In the genomic region with DNA sequence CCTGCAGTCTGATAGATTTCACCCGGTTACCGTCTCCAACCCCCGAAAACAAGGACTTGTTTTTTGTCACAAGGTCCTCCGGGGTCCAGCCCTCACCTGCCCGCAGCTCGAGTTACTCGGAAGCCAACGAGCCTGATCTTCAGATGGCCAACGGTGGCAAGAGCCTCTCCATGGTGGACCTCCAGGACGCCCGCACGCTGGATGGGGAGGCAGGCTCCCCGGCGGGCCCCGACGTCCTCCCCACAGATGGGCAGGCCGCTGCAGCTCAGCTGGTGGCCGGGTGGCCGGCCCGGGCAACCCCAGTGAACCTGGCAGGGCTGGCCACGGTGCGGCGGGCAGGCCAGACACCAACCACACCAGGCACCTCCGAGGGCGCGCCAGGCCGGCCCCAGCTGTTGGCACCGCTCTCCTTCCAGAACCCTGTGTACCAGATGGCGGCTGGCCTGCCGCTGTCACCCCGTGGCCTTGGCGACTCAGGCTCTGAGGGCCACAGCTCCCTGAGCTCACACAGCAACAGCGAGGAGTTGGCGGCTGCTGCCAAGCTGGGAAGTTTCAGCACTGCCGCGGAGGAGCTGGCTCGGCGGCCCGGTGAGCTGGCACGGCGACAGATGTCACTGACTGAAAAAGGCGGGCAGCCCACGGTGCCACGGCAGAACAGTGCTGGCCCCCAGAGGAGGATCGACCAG, we compare ENCODE assay signal across 11 cellular contexts.
A peak's percentile ranks its signal among the peaks of the same experiment; 100 is the strongest.
DNase-seq lines count a peak whose midpoint lies in the region; ATAC-seq, FAIRE-seq and TF ChIP-seq lines count a peak whose summit lies in the region.
"Had no signal": no experiment of that assay in that cellular context is flagged by ENCODE, and none has a peak within 500 bp of the region (broad histone marks: within the 10 kb centered on the region; RNA-seq: fewer than 3 reads in every experiment).

No MANE protein-coding gene starts in this region.

- CTCF ChIA-PET in RWPE1 (lab: Yijun Ruan, JAX): interaction anchor here (1.1 kb wide), 1 partner anchor 88 kb away, joined by 4 read pairs; no protein-coding TSS in a partner anchor
- CTCF ChIA-PET in HepG2 (lab: Yijun Ruan, JAX; ENCODE audit: low intra/inter-chr PET ratio, low total read pairs): no interaction called here

- TF ChIP-seq EP300 in HepG2 (IDR thresholded peaks at IDR 0.05; ENCODE audit: low read depth in 2 of 2, low read length in 2 of 2) (no peak), HepG2 (CRISPR knock-in tag; IDR thresholded peaks at IDR 0.05; ENCODE audit: borderline replicate concordance) (no peak), stomach (IDR thresholded peaks at IDR 0.05) (no peak)

- H2AFZ ChIP-seq in HepG2 (ENCODE audit: low read length): no peak overlapping the region

- H3K4me3 ChIP-seq in coronary artery (no peak overlapping the region), HepG2 (replicated peaks in 1 of 3; ENCODE audit: insufficient read depth in 1 of 3, low read depth in 2 of 3, low read length in 3 of 3) (no peak overlapping the region), stomach (no peak overlapping the region)
- H3K4me3 ChIP-seq: prostate gland had no signal

- H3K79me2 ChIP-seq in HepG2 (ENCODE audit: insufficient read depth, low read length): no peaks in the 10 kb centered on the region

- no peak overlapping the region for H3K9ac ChIP-seq in HepG2 (ENCODE audit: insufficient read depth, low read depth, low read length)

- H3K36me3 ChIP-seq in HepG2 (replicated peaks in 1 of 2; ENCODE audit: control insufficient read depth in 1 of 2, insufficient read depth in 2 of 2, low read length in 2 of 2): peaks cover 47 to 94% of the 10 kb centered on the region in 2 experiments
- H3K36me3 ChIP-seq in stomach: peaks cover 62 to 100% (median 100%) of the 10 kb centered on the region in 4 donors

- H3K27ac ChIP-seq in RWPE1 (peak overlapping the region; percentile 8; the same call in 1 of the 2 replicates), coronary artery (peak overlapping the region; percentile 56 to 86), HepG2 (ENCODE audit: extremely low read length, insufficient read depth, low read length) (no peak overlapping the region), stomach (peak overlapping the region in 1 of 5 donors; percentile 28)
- H3K27ac ChIP-seq: prostate gland had no signal

- TF ChIP-seq POLR2A in HepG2 (IDR thresholded peaks at IDR 0.05; ENCODE audit: insufficient read depth in 1 of 2, low read depth in 2 of 2, low read length in 2 of 2) (no peak), stomach (IDR thresholded peaks at IDR 0.05) (no peak)

- no peak for TF ChIP-seq RAD21 in HepG2 (CRISPR knock-in tag; IDR thresholded peaks at IDR 0.05)

- TF ChIP-seq CTCF in RWPE1 (conservative IDR thresholded peaks at IDR 0.05; ENCODE audit: low read depth) (no peak), coronary artery (IDR thresholded peaks at IDR 0.05) (no peak), HepG2 (CRISPR knock-in tag; IDR thresholded peaks at IDR 0.05) (no peak), stomach (IDR thresholded peaks at IDR 0.05) (no peak)

- BruUV-seq in HepG2 (replicated peaks; lab: Mats Ljungman, UMichigan): no TSS peak

- H3K4me2 ChIP-seq in HepG2 (ENCODE audit: low read depth, low read length): no peak overlapping the region

- POLR2A ChIA-PET in RWPE1 (lab: Yijun Ruan, JAX; ENCODE audit: low non-redundant PET): no interaction called here
- POLR2A ChIA-PET in HepG2 (lab: Yijun Ruan, JAX): no interaction called here

- H3K4me1 ChIP-seq in HepG2 (ENCODE audit: insufficient read depth, low read length) (no peaks in the 10 kb centered on the region), stomach (peaks cover 0 to 17% (median 11%) of the 10 kb centered on the region in 4 donors)
- H3K4me1 ChIP-seq: prostate gland had no signal

- H3K9me3 ChIP-seq in HepG2 (ENCODE audit: low read length): no peaks in the 10 kb centered on the region
- H3K9me3 ChIP-seq in stomach: no peaks in the 10 kb centered on the region
- H3K9me3 ChIP-seq: prostate gland had no signal

- H3K27me3 ChIP-seq in HepG2 (ENCODE audit: control insufficient read depth in 1 of 2, insufficient read depth in 2 of 2, low read length in 2 of 2) (no peaks in the 10 kb centered on the region), stomach (no peaks in the 10 kb centered on the region)

- H4K20me1 ChIP-seq in HepG2 (ENCODE audit: insufficient read depth, low read length): no peaks in the 10 kb centered on the region

- 97% methylated on average over 18 of the region's 45 CpGs for WGBS in HepG2 (ENCODE audit: low lambda C conversion rate)
- WGBS in stomach, 5 donors: 76 to 89% (median 87%) methylated on average over 17 to 45 of the region's 45 CpGs

- in situ Hi-C loops in HepG2 (cut with HindIII; ENCODE audit: extremely low pct_ligation_motif_present, low pct_unique_long_range_greater_than_20kb): no loop called here

- FAIRE-seq in HepG2 (lab: Jason Lieb, UNC): no peak
- FAIRE-seq: GM12892 had no signal

- ATAC-seq in HepG2: no peak; the same call in 2 of the 3 replicates

- intact Hi-C loops in HepG2 (cut with micrococcal nuclease; ENCODE audit: unreplicated experiment) (no loop called here), stomach (cut with DNase I; ENCODE audit: low total_unique reads) (no loop called here)

- DNase-seq in RWPE1 (ENCODE audit: low spot score) (no peak), coronary artery (ENCODE audit: low spot score) (peak; percentile 84), HepG2 (ENCODE audit: low spot score) (no peak), stomach (peak; percentile 88), NCI-H524 (lab: John Stamatoyannopoulos, UW) (no peak), SW 1271 (lab: John Stamatoyannopoulos, UW) (no peak), NCI-H1436 treated with DMSO at 0.1 percent for 48 hours (lab: John Stamatoyannopoulos, UW) (no peak)
- DNase-seq: CD4-positive, CD25-positive, alpha-beta regulatory T cell; NCI-H226 had no signal

TF ChIP-seq in HepG2, 621 proteins besides CTCF, POLR2A, EP300 and RAD21:
- TF ChIP-seq ZFP90 (CRISPR knock-in tag; IDR thresholded peaks at IDR 0.05; ENCODE audit: borderline replicate concordance): no peak
- TF ChIP-seq AGO2 (optimal IDR thresholded peaks at IDR 0.05; ENCODE audit: low read depth, low read length): peak; percentile 30

Comparison
In these comparisons a context has a peak if more than half of its experiments do, and no peak if none do; other contexts are left out.
1. DNase-seq: peak in coronary artery (single experiment) and stomach (single experiment); none in RWPE1 (single experiment), HepG2 (single experiment), NCI-H524 (0 of 2), SW 1271 (0 of 2) and NCI-H1436 treated with DMSO at 0.1 percent for 48 hours (single experiment).